Comparison of ENCODE assay signal across 15 cellular contexts in genomic region chr4:140829825-140830224, GRCh38.
A peak's percentile ranks its signal among the peaks of the same experiment; 100 is the strongest.
DNase-seq lines count a peak whose midpoint lies in the region; ATAC-seq and TF ChIP-seq lines count a peak whose summit lies in the region.
"Had no signal": no experiment of that assay in that cellular context is flagged by ENCODE, and none has a peak within 500 bp of the region (broad histone marks: within the 10 kb centered on the region; RNA-seq: fewer than 3 reads in every experiment).

No MANE protein-coding gene starts in this region.

- no peak for TF ChIP-seq CTCF in PC-3 (conservative IDR thresholded peaks at IDR 0.05; ENCODE audit: low read depth, low read length)
- TF ChIP-seq CTCF in mesothelial cell of epicardium (IDR thresholded peaks at IDR 0.05; ENCODE audit: unreplicated experiment), result no peak

- no peaks in the 10 kb centered on the region for H3K4me1 ChIP-seq in PC-3 (ENCODE audit: insufficient read depth, low read length)
- H3K4me1 ChIP-seq in CD8-positive, alpha-beta memory T cell (ENCODE audit: insufficient read depth, low read length), result no peaks in the 10 kb centered on the region
- H3K4me1 ChIP-seq: body of pancreas, Caco-2 had no signal

- H3K27me3 Mint-ChIP-seq in memory B cell (no peaks in the 10 kb centered on the region), mesothelial cell of epicardium (ENCODE audit: low read depth) (no peaks in the 10 kb centered on the region)
- peaks cover 5 to 6% of the 10 kb centered on the region in 2 donors for H3K27me3 Mint-ChIP-seq in CD8-positive, alpha-beta memory T cell
- no peaks in the 10 kb centered on the region for H3K27me3 Mint-ChIP-seq in activated T-cell treated with anti-CD3 and anti-CD28 coated beads, Interleukin-2, amount 50 U/mL, for 72 hours (ENCODE audit: low read depth)

- H3K4me3 Mint-ChIP-seq in memory B cell, result peak overlapping the region; percentile 31
- no peak overlapping the region for H3K4me3 Mint-ChIP-seq in mesothelial cell of epicardium
- no peak overlapping the region for H3K4me3 Mint-ChIP-seq in CD8-positive, alpha-beta memory T cell
- no peak overlapping the region for H3K4me3 Mint-ChIP-seq in activated T-cell treated with anti-CD3 and anti-CD28 coated beads, Interleukin-2, amount 50 U/mL, for 72 hours

- H3K4me3 ChIP-seq in PC-3 (ENCODE audit: low read length), result no peak overlapping the region
- no peak overlapping the region for H3K4me3 ChIP-seq in CD8-positive, alpha-beta memory T cell (ENCODE audit: low read length)
- H3K4me3 ChIP-seq: body of pancreas, hepatocyte had no signal

- H3K36me3 Mint-ChIP-seq in memory B cell, result peaks cover 21% of the 10 kb centered on the region
- H3K36me3 Mint-ChIP-seq in mesothelial cell of epicardium, result no peaks in the 10 kb centered on the region
- H3K36me3 Mint-ChIP-seq in CD8-positive, alpha-beta memory T cell, result no peaks in the 10 kb centered on the region
- no peaks in the 10 kb centered on the region for H3K36me3 Mint-ChIP-seq in activated T-cell treated with anti-CD3 and anti-CD28 coated beads, Interleukin-2, amount 50 U/mL, for 72 hours (ENCODE audit: insufficient read depth in 2 of 2)

- POLR2A ChIA-PET in PC-3 (lab: Charles Lee; ENCODE audit: unreplicated experiment), result no interaction called here
- POLR2A ChIA-PET in CD8-positive, alpha-beta memory T cell (lab: Charles Lee), result no interaction called here

- peak; percentile 55 for ATAC-seq in GM19025 (IDR thresholded peaks at IDR 0.05; ENCODE audit: low read depth, unreplicated experiment)
- peak; percentile 85 for ATAC-seq in GM21737 (IDR thresholded peaks at IDR 0.05; ENCODE audit: unreplicated experiment)
- peak; percentile 92 for ATAC-seq in HG03139 (IDR thresholded peaks at IDR 0.05; ENCODE audit: unreplicated experiment)
- ATAC-seq in memory B cell (ENCODE audit: low read depth), result peak; percentile 92
- ATAC-seq in PC-3, result no peak
- ATAC-seq in activated T-cell treated with anti-CD3 and anti-CD28 coated beads, Interleukin-2, amount 50 U/mL, for 72 hours (replicated peaks in 1 of 2), result no peak
- ATAC-seq: body of pancreas, Right ventricle myocardium inferior had no signal

- no peak overlapping the region for H2AFZ ChIP-seq in PC-3 (ENCODE audit: low read length)
- H2AFZ ChIP-seq: hepatocyte had no signal

- no peaks in the 10 kb centered on the region; the same call in 1 of the 2 replicates for H3K9me2 ChIP-seq in PC-3 (replicated peaks; ENCODE audit: low read length)

- no TSS peak for BruUV-seq in PC-3 (replicated peaks; lab: Mats Ljungman, UMichigan)

- H3K27ac Mint-ChIP-seq in memory B cell (peak overlapping the region; percentile 82), mesothelial cell of epicardium (no peak overlapping the region)
- H3K27ac Mint-ChIP-seq in CD8-positive, alpha-beta memory T cell, result no peak overlapping the region
- H3K27ac Mint-ChIP-seq in activated T-cell treated with anti-CD3 and anti-CD28 coated beads, Interleukin-2, amount 50 U/mL, for 72 hours, result no peak overlapping the region

- CTCF ChIA-PET in PC-3 (lab: Charles Lee), result no interaction called here
- CTCF ChIA-PET in CD8-positive, alpha-beta memory T cell (lab: Charles Lee), result no interaction called here

- no peaks in the 10 kb centered on the region for H3K9me3 ChIP-seq in PC-3 (ENCODE audit: low read length)
- no peaks in the 10 kb centered on the region for H3K9me3 ChIP-seq in CD8-positive, alpha-beta memory T cell (ENCODE audit: low read length)
- H3K9me3 ChIP-seq: body of pancreas, Caco-2 had no signal

- no peaks in the 10 kb centered on the region for H3F3A ChIP-seq in PC-3 (ENCODE audit: low read length, unreplicated experiment)

- H3K27me3 ChIP-seq in PC-3 (ENCODE audit: low read length), result 0 out of 2 replicates have a peak, but pooled peaks cover 4% of the 10 kb centered on the region
- no peaks in the 10 kb centered on the region for H3K27me3 ChIP-seq in CD8-positive, alpha-beta memory T cell (ENCODE audit: insufficient read depth, low read length, poor library complexity, severe bottlenecking)
- H3K27me3 ChIP-seq: body of pancreas, hepatocyte had no signal

- no peak for DNase-seq in memory B cell (ENCODE audit: low spot score in 2 of 2)
- no peak for DNase-seq in PC-3
- DNase-seq in mesothelial cell of epicardium (ENCODE audit: low spot score in 2 of 2, unreplicated experiment in 2 of 2), result no peak
- no peak for DNase-seq in CD8-positive, alpha-beta memory T cell
- no peak for DNase-seq in activated T-cell treated with anti-CD3 and anti-CD28 coated beads, Interleukin-2, amount 50 U/mL, for 72 hours
- DNase-seq: body of pancreas, Caco-2, midbrain, NCI-H2107 had no signal

- peaks cover 12% of the 10 kb centered on the region for H3K9me3 Mint-ChIP-seq in memory B cell
- peaks cover 5% of the 10 kb centered on the region for H3K9me3 Mint-ChIP-seq in mesothelial cell of epicardium
- H3K9me3 Mint-ChIP-seq in CD8-positive, alpha-beta memory T cell, result peaks cover 0 to 2% (median 0%) of the 10 kb centered on the region in 5 donors
- H3K9me3 Mint-ChIP-seq in activated T-cell treated with anti-CD3 and anti-CD28 coated beads, Interleukin-2, amount 50 U/mL, for 72 hours, result peaks cover 0 to 2% of the 10 kb centered on the region in 2 donors

- peaks cover 55% of the 10 kb centered on the region for H3K4me1 Mint-ChIP-seq in memory B cell
- H3K4me1 Mint-ChIP-seq in mesothelial cell of epicardium, result peaks cover 5% of the 10 kb centered on the region
- H3K4me1 Mint-ChIP-seq in CD8-positive, alpha-beta memory T cell, result no peaks in the 10 kb centered on the region
- no peaks in the 10 kb centered on the region for H3K4me1 Mint-ChIP-seq in activated T-cell treated with anti-CD3 and anti-CD28 coated beads, Interleukin-2, amount 50 U/mL, for 72 hours (ENCODE audit: low read depth)

- H4K20me1 ChIP-seq in PC-3 (ENCODE audit: low read length), result no peaks in the 10 kb centered on the region

- no peak overlapping the region for H3K27ac ChIP-seq in PC-3 (ENCODE audit: low read length)
- no peak overlapping the region for H3K27ac ChIP-seq in CD8-positive, alpha-beta memory T cell (ENCODE audit: low read depth, low read length)
- H3K27ac ChIP-seq: body of pancreas, hepatocyte, VCaP had no signal

- H3K4me2 ChIP-seq in PC-3 (ENCODE audit: low read length), result no peak overlapping the region
- H3K4me2 ChIP-seq: hepatocyte had no signal

- intact Hi-C loops in PC-3 (cut with micrococcal nuclease), result no loop called here

- H3K9ac ChIP-seq in PC-3 (ENCODE audit: low read length), result no peak overlapping the region

- H3K36me3 ChIP-seq in PC-3 (ENCODE audit: low read depth, low read length), result no peaks in the 10 kb centered on the region
- H3K36me3 ChIP-seq in CD8-positive, alpha-beta memory T cell (ENCODE audit: insufficient read depth, low read length), result no peaks in the 10 kb centered on the region

- no peaks in the 10 kb centered on the region for H3K79me2 ChIP-seq in PC-3 (ENCODE audit: low read length)
- H3K79me2 ChIP-seq: hepatocyte had no signal

Comparison
In these comparisons a context has a peak if more than half of its experiments do, and no peak if none do; other contexts are left out.
1. ATAC-seq: peak in GM19025 (single experiment), GM21737 (single experiment), HG03139 (single experiment) and memory B cell (single experiment); none in PC-3 (single experiment) and activated T-cell treated with anti-CD3 and anti-CD28 coated beads, Interleukin-2, amount 50 U/mL, for 72 hours (0 of 2).